In the genomic region with DNA sequence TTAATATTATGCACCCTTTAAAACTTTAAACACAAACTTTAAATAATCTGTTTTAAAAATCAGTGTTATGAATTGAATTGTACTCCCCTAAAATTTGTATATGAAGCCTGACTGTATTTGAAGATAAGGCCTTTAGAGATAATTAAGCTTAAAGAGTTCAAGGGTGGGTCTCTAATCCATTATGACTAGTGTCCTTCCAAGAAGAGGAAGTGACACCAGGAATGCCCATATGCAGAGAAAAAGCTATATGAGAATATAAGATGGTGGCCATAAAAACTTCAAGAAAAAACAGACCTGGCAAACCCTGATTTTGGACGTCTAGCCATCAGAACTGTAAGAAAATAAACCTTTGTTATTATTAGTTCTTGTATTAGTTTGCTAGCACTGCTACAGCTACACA, we compare ENCODE assay signal across 35 cellular contexts. TPM values are rescaled to one million over a fixed set of nuclear protein-coding genes. Genes with fewer than 3 reads are reported as not detected.
"Had no signal": no experiment of that assay in that cellular context is flagged by ENCODE, and none has a peak within 500 bp of the region (broad histone marks: within the 10 kb centered on the region; RNA-seq: fewer than 3 reads in every experiment).

No MANE protein-coding gene starts in this region.

- H3K4me3 ChIP-seq: adrenal gland, ascending aorta, cardiac muscle cell had no signal

- H3K4me1 ChIP-seq: adrenal gland, ascending aorta had no signal

- H3K27ac ChIP-seq: adrenal gland, ascending aorta, cardiac muscle cell, VCaP had no signal

- H3K27me3 ChIP-seq: adrenal gland, ascending aorta, cardiac muscle cell had no signal

- DNase-seq: activated B cell treated with CpG ODN at 0.5 μM for 24 hours; activated CD4-positive, alpha-beta memory T cell treated with anti-CD3 and anti-CD28 coated beads for 36 hours; activated CD4-positive, alpha-beta T cell treated with anti-CD3 and anti-CD28 coated beads for 4 hours; activated CD4-positive, alpha-beta T cell treated with anti-CD3 and anti-CD28 coated beads, Interleukin-2, amount 10 ng/mL, durations not matched to agents 24 days and 14 days; activated CD4-positive, alpha-beta T cell treated with anti-CD3 and anti-CD28 coated beads, Interleukin-2, amount 50 U/mL, for 1 hour; activated CD4-positive, alpha-beta T cell treated with anti-CD3 and anti-CD28 coated beads, Interleukin-2, amount 50 U/mL, for 4 hours; activated CD4-positive, CD25-positive, alpha-beta regulatory T cell treated with anti-CD3 and anti-CD28 coated beads, Interleukin-2, amount 50 U/mL, for 72 hours; activated CD8-positive, alpha-beta memory T cell treated with anti-CD3 and anti-CD28 coated beads, Interleukin-2, amount 50 U/mL, for 4 hours; activated CD8-positive, alpha-beta T cell treated with anti-CD3 and anti-CD28 coated beads for 36 hours; activated effector memory CD4-positive, alpha-beta T cell treated with anti-CD3 and anti-CD28 coated beads, Interleukin-2, amount 50 U/mL, for 16 hours; activated gamma-delta T cell treated with Interleukin-2 at 50 U/mL for 16 hours; activated naive CD4-positive, alpha-beta T cell; activated naive CD4-positive, alpha-beta T cell treated with anti-CD3 and anti-CD28 coated beads for 36 hours; activated naive CD4-positive, alpha-beta T cell treated with anti-CD3 and anti-CD28 coated beads, Interleukin-2, amount 50 U/mL, for 16 hours; activated naive CD8-positive, alpha-beta T cell treated with anti-CD3 and anti-CD28 coated beads for 36 hours; activated T-cell treated with anti-CD3 and anti-CD28 coated beads for 4 hours; activated T-cell treated with anti-CD3 and anti-CD28 coated beads, Interleukin-2, amount 50 U/mL, for 1 hour; activated T-cell treated with anti-CD3 and anti-CD28 coated beads, Interleukin-2, amount 50 U/mL, for 4 hours; activated T-cell treated with anti-CD3 and anti-CD28 coated beads, Interleukin-2, amount 50 U/mL, for 72 hours; adrenal gland; amniotic stem cell; caudate nucleus; cerebellar nuclear complex; T-helper 1 cell; T-helper 2 cell; T-helper 9 cell had no signal

- ATAC-seq: activated CD8-positive, alpha-beta T cell treated with anti-CD3 and anti-CD28 coated beads for 36 hours; activated naive CD4-positive, alpha-beta T cell treated with anti-CD3 and anti-CD28 coated beads, Interleukin-2, amount 50 U/mL, for 72 hours; activated T-cell treated with anti-CD3 and anti-CD28 coated beads, Interleukin-2, amount 50 U/mL, for 4 hours; activated T-cell treated with anti-CD3 and anti-CD28 coated beads, Interleukin-2, amount 50 U/mL, for 72 hours; activated T-helper 17 cell treated with anti-CD3 and anti-CD28 coated beads, Interleukin-2, amount 50 U/mL, for 72 hours had no signal

- H3K9me3 ChIP-seq: adrenal gland, ascending aorta had no signal

- H3K36me3 ChIP-seq: adrenal gland, ascending aorta, cardiac muscle cell had no signal

- FAIRE-seq: bronchial epithelial cell had no signal

RNA-seq across cellular contexts. Expression of a gene that starts 29.0 kb away (rescaled TPM):
- total RNA-seq: activated B cell treated with CpG ODN at 0.5 μM for 24 hours; activated CD4-positive, alpha-beta memory T cell treated with anti-CD3 and anti-CD28 coated beads for 36 hours; activated CD4-positive, alpha-beta T cell treated with anti-CD3 and anti-CD28 coated beads, Interleukin-2, amount 10 ng/mL, durations not matched to agents 24 days and 14 days; activated CD8-positive, alpha-beta memory T cell treated with anti-CD3 and anti-CD28 coated beads for 36 hours; activated CD8-positive, alpha-beta T cell treated with anti-CD3 and anti-CD28 coated beads for 36 hours; activated naive CD4-positive, alpha-beta T cell treated with anti-CD3 and anti-CD28 coated beads for 36 hours; activated naive CD4-positive, alpha-beta T cell treated with anti-CD3 and anti-CD28 coated beads, Interleukin-2, amount 50 U/mL, for 72 hours; activated naive CD8-positive, alpha-beta T cell treated with anti-CD3 and anti-CD28 coated beads for 36 hours; activated T-cell treated with anti-CD3 and anti-CD28 coated beads, Interleukin-2, amount 50 U/mL, for 4 hours; activated T-cell treated with anti-CD3 and anti-CD28 coated beads, Interleukin-2, amount 50 U/mL, for 72 hours; activated T-helper 1 cell treated with anti-CD3 and anti-CD28 coated beads, Interleukin-12 subunit alpha, Interleukin-12 subunit beta, Interleukin-2, Interleukin-4 antibody, amounts not matched to agents 30 ng/mL and 10 ng/mL and 1 ng/mL, durations not matched to agents 14 hours and 24 hours and 36 hours; activated T-helper 17 cell treated with anti-CD3 and anti-CD28 coated beads, Interleukin-2, amount 50 U/mL, for 72 hours; adrenal gland; ascending aorta; bronchial epithelial cell; cardiac muscle cell; chondrocyte had no signal
- polyA plus RNA-seq: adrenal gland, cardiac muscle cell had no signal

RNA-seq across cellular contexts. Expression of a gene that starts 42.6 kb away (rescaled TPM):
- total RNA-seq: activated B cell treated with CpG ODN at 0.5 μM for 24 hours; activated CD4-positive, alpha-beta memory T cell treated with anti-CD3 and anti-CD28 coated beads for 36 hours; activated CD4-positive, alpha-beta T cell treated with anti-CD3 and anti-CD28 coated beads, Interleukin-2, amount 10 ng/mL, durations not matched to agents 24 days and 14 days; activated CD8-positive, alpha-beta memory T cell treated with anti-CD3 and anti-CD28 coated beads for 36 hours; activated CD8-positive, alpha-beta T cell treated with anti-CD3 and anti-CD28 coated beads for 36 hours; activated naive CD4-positive, alpha-beta T cell treated with anti-CD3 and anti-CD28 coated beads for 36 hours; activated naive CD4-positive, alpha-beta T cell treated with anti-CD3 and anti-CD28 coated beads, Interleukin-2, amount 50 U/mL, for 72 hours; activated naive CD8-positive, alpha-beta T cell treated with anti-CD3 and anti-CD28 coated beads for 36 hours; activated T-cell treated with anti-CD3 and anti-CD28 coated beads, Interleukin-2, amount 50 U/mL, for 4 hours; activated T-cell treated with anti-CD3 and anti-CD28 coated beads, Interleukin-2, amount 50 U/mL, for 72 hours; activated T-helper 1 cell treated with anti-CD3 and anti-CD28 coated beads, Interleukin-12 subunit alpha, Interleukin-12 subunit beta, Interleukin-2, Interleukin-4 antibody, amounts not matched to agents 30 ng/mL and 10 ng/mL and 1 ng/mL, durations not matched to agents 14 hours and 24 hours and 36 hours; activated T-helper 17 cell treated with anti-CD3 and anti-CD28 coated beads, Interleukin-2, amount 50 U/mL, for 72 hours; adrenal gland; ascending aorta; bronchial epithelial cell; cardiac muscle cell; chondrocyte had no signal
- polyA plus RNA-seq: adrenal gland, cardiac muscle cell had no signal
